ENCODE assay signal across 10 cellular contexts in genomic region chr4:14125375-14126129, GRCh38.
DNase-seq lines count a peak whose midpoint lies in the region; ATAC-seq and TF ChIP-seq lines count a peak whose summit lies in the region.
"Had no signal": no experiment of that assay in that cellular context is flagged by ENCODE, and none has a peak within 500 bp of the region (broad histone marks: within the 10 kb centered on the region; RNA-seq: fewer than 3 reads in every experiment).

No MANE protein-coding gene starts in this region.

- DNase-seq in fibroblast of gingiva (ENCODE audit: low read depth) (peak; percentile 21), left lobe of liver (ENCODE audit: low spot score) (no peak), putamen (ENCODE audit: low spot score) (no peak), NCI-H748 treated with DMSO at 0.1 percent for 48 hours (lab: John Stamatoyannopoulos, UW) (no peak)
- DNase-seq: activated naive CD4-positive, alpha-beta T cell treated with Interleukin-2 at 50 U/mL for 16 hours; EL had no signal

- ATAC-seq in GM18508 (IDR thresholded peaks at IDR 0.05; ENCODE audit: insufficient read depth, unreplicated experiment), result peak; percentile 95
- peak; percentile 94 for ATAC-seq in GM21529 (IDR thresholded peaks at IDR 0.05; ENCODE audit: unreplicated experiment)
- ATAC-seq in HG03432 (IDR thresholded peaks at IDR 0.05; ENCODE audit: unreplicated experiment), result peak; percentile 92
- ATAC-seq in SK-N-SH treated with all-trans-retinoic acid at 6 μM for 48 hours, result no peak
- no peak for ATAC-seq in left lobe of liver

TF ChIP-seq in SK-N-SH treated with all-trans-retinoic acid at 6 μM for 48 hours, 23 proteins besides CTCF, POLR2A, EP300 and RAD21:
- TF ChIP-seq OSR1 (CRISPR knock-in tag; IDR thresholded peaks at IDR 0.05) (no peak), ZFP3 (CRISPR knock-in tag; IDR thresholded peaks at IDR 0.05) (no peak), SNAI2 (CRISPR knock-in tag; IDR thresholded peaks at IDR 0.05) (no peak), RARB (CRISPR knock-in tag; IDR thresholded peaks at IDR 0.05) (no peak), PPARA (CRISPR knock-in tag; IDR thresholded peaks at IDR 0.05; ENCODE audit: borderline replicate concordance) (no peak), ZNF70 (CRISPR knock-in tag; IDR thresholded peaks at IDR 0.05) (no peak)

Comparison
In these comparisons a context has a peak if more than half of its experiments do, and no peak if none do; other contexts are left out.
1. ATAC-seq: peak in GM18508 (single experiment), GM21529 (single experiment) and HG03432 (single experiment); none in SK-N-SH treated with all-trans-retinoic acid at 6 μM for 48 hours (single experiment) and left lobe of liver (single experiment).